8 cellular contexts compared by ENCODE assay signal in the genomic region with DNA sequence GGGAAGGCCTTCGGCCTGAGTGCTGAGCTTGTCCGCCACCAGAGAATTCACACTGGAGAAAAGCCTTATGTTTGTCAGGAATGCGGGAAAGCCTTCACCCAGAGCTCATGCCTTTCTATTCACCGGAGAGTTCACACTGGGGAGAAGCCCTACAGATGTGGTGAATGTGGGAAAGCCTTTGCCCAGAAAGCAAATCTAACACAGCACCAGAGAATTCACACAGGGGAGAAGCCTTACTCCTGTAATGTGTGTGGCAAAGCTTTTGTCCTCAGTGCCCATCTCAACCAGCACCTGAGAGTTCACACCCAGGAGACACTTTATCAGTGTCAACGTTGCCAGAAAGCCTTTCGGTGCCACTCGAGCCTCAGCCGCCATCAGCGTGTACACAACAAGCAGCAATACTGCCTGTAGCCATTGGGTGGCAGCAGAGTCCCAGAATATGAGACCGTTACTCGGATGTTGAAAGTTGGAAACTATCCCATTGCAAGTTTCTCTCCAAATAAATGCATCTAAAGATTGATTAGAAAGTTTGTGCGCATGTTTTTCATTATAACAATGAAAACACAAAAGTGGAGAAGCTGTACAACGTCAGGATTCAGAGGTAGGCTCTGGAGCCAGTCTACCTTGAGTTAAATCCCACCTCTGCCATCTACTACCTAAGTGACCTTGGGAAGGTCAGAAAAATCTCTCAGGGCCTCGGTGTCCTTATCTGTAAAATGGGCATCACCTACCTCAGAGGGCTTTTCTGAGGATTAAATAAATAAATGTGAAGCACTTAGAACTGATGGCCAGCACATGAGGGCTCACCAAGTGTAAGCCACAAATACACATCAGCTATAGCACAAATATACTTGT.
A peak's percentile ranks its signal among the peaks of the same experiment; 100 is the strongest.
DNase-seq lines count a peak whose midpoint lies in the region; ATAC-seq and TF ChIP-seq lines count a peak whose summit lies in the region.

No MANE protein-coding gene starts in this region.

- H2AFZ ChIP-seq in MM.1S (ENCODE audit: low read length) = no peak overlapping the region

- no peaks in the 10 kb centered on the region for H3K9me3 ChIP-seq in MM.1S (replicated peaks; ENCODE audit: insufficient read depth, low read length)

- H3K4me1 ChIP-seq in MM.1S (ENCODE audit: low read length) = no peaks in the 10 kb centered on the region

- TF ChIP-seq CTCF in MM.1S (IDR thresholded peaks at IDR 0.05; ENCODE audit: low read length) = peak; percentile 56
- TF ChIP-seq CTCF in foreskin fibroblast (IDR thresholded peaks at IDR 0.05; ENCODE audit: low read depth, low read length) = peak; percentile 47
- peak; percentile 50 for TF ChIP-seq CTCF in retinal pigment epithelial cell (conservative IDR thresholded peaks at IDR 0.05; ENCODE audit: low read depth, low read length)

- no peaks in the 10 kb centered on the region for H3K27me3 ChIP-seq in MM.1S (replicated peaks; ENCODE audit: insufficient read depth, low read length)

- DNase-seq in COLO668 (lab: John Stamatoyannopoulos, UW; ENCODE audit: unreplicated experiment) (peak; percentile 56), MM.1S (no peak), foreskin fibroblast (peak; percentile 5 to 43), retinal pigment epithelial cell (ENCODE audit: low read depth) (no peak), HK-2 (ENCODE audit: unreplicated experiment) (no peak), HuH-7.5 (ENCODE audit: low spot score) (no peak)
- peak; percentile 80 for DNase-seq in activated CD8-positive, alpha-beta memory T cell treated with anti-CD3 and anti-CD28 coated beads, Interleukin-2, amount 50 U/mL, for 48 hours

- H3K79me2 ChIP-seq in MM.1S (ENCODE audit: low read length) = no peaks in the 10 kb centered on the region

- H3K9ac ChIP-seq in MM.1S (ENCODE audit: low read length) = no peak overlapping the region

- no peaks in the 10 kb centered on the region for H3K9me2 ChIP-seq in MM.1S (replicated peaks; ENCODE audit: insufficient read depth, low read length)

- ATAC-seq in HG02642 (IDR thresholded peaks at IDR 0.05; ENCODE audit: poor library complexity, unreplicated experiment) = no peak

- no peak overlapping the region for H3K27ac ChIP-seq in MM.1S (ENCODE audit: low read length)

- no peaks in the 10 kb centered on the region for H4K20me1 ChIP-seq in MM.1S (ENCODE audit: insufficient read depth, low read length)

- no peak overlapping the region for H3K4me2 ChIP-seq in MM.1S (ENCODE audit: low read depth, low read length)

- H3F3A ChIP-seq in MM.1S (ENCODE audit: insufficient read depth, low read length) = no peaks in the 10 kb centered on the region

- H3K36me3 ChIP-seq in MM.1S (replicated peaks; ENCODE audit: insufficient read depth, low read length) = peaks cover 25% of the 10 kb centered on the region

- no peak overlapping the region for H3K4me3 ChIP-seq in MM.1S (ENCODE audit: low read length)
- H3K4me3 ChIP-seq in foreskin fibroblast (ENCODE audit: low read depth in 1 of 2, low read length in 2 of 2) = no peak overlapping the region
- H3K4me3 ChIP-seq in retinal pigment epithelial cell (ENCODE audit: low read length) = no peak overlapping the region

Comparison
In these comparisons a context has a peak if more than half of its experiments do, and no peak if none do; other contexts are left out.
1. DNase-seq: peak in COLO668 (single experiment), activated CD8-positive, alpha-beta memory T cell treated with anti-CD3 and anti-CD28 coated beads, Interleukin-2, amount 50 U/mL, for 48 hours (single experiment) and foreskin fibroblast (2 of 2); none in MM.1S (single experiment), retinal pigment epithelial cell (single experiment), HK-2 (single experiment) and HuH-7.5 (single experiment).
2. Peak in every context shown above with its lines, with median percentiles within 50 percentile points of each other: CTCF ChIP-seq.